Comparison of ENCODE assay signal across 34 cellular contexts in genomic region chr9:31837211-31837610, GRCh38.
"Had no signal": no experiment of that assay in that cellular context is flagged by ENCODE, and none has a peak within 500 bp of the region (broad histone marks: within the 10 kb centered on the region; RNA-seq: fewer than 3 reads in every experiment).

No MANE protein-coding gene starts in this region.

- H3K4me3 ChIP-seq: MG63 had no signal

- H3K27me3 ChIP-seq: MG63 had no signal

- H3K9me3 ChIP-seq: MG63 had no signal

- DNase-seq: Karpas-422, Kasumi-1, MG63, MM.1S, MV-4-11, NCI-H1048, NCI-H1092, NCI-H1092 treated with DMSO at 0.1 percent for 48 hours, NCI-H1105, NCI-H1105 treated with DMSO at 0.1 percent for 48 hours, NCI-H1417, NCI-H1417 treated with DMSO at 0.1 percent for 48 hours, NCI-H1436, NCI-H1436 treated with DMSO at 0.1 percent for 48 hours, NCI-H146, NCI-H1694, NCI-H1694 treated with DMSO at 0.1 percent for 48 hours, NCI-H187, NCI-H187 treated with DMSO at 0.1 percent for 48 hours, NCI-H1930, NCI-H2029, NCI-H2029 treated with DMSO at 0.1 percent for 48 hours, NCI-H2081, NCI-H2081 treated with DMSO at 0.1 percent for 48 hours, NCI-H2107, NCI-H2171, NCI-H2171 treated with DMSO at 0.1 percent for 48 hours, NCI-H2227 treated with DMSO at 0.1 percent for 48 hours, NCI-H226, NCI-H345, NCI-H446, NCI-H446 treated with DMSO at 0.1 percent for 48 hours, NCI-H510A, NCI-H510A treated with DMSO at 0.1 percent for 48 hours had no signal

- H3K36me3 ChIP-seq: MG63 had no signal
